11 cellular contexts compared by ENCODE assay signal in the genomic region with DNA sequence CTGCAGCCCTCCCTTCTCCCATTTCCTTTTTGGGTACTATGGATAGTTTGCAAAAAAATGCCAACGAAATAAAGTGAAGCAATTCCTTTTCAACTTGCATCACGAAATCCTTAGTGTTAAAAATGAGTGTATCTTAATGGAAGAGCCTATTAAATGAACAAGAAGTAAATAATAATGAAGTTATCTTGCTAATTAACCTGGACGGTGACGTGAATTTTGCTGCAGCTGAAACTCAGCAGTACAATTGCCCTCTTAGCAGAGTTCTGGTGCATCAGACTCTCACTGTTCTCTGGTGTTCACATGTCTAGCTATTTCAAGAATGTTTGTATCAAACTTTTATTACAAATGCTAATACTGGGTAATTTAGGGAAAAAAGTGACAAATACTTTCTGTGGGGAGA.
"Had no signal": no experiment of that assay in that cellular context is flagged by ENCODE, and none has a peak within 500 bp of the region (broad histone marks: within the 10 kb centered on the region; RNA-seq: fewer than 3 reads in every experiment).

No MANE protein-coding gene starts in this region.

- H3K4me1 Mint-ChIP-seq: activated CD4-positive, alpha-beta T cell treated with anti-CD3 and anti-CD28 coated beads, Interleukin-2, amount 10 ng/mL, durations not matched to agents 24 days and 14 days; activated naive CD8-positive, alpha-beta T cell treated with anti-CD3 and anti-CD28 coated beads, Interleukin-2, amount 50 U/mL, for 24 hours; nephron progenitor cell; stimulated activated naive CD8-positive, alpha-beta T cell treated with anti-CD3 and anti-CD28 coated beads, Interleukin-15, amount 100 ng/mL, for 72 hours had no signal

- H3K36me3 ChIP-seq: upper lobe of right lung had no signal

- H3K9me3 Mint-ChIP-seq: activated CD4-positive, alpha-beta T cell treated with anti-CD3 and anti-CD28 coated beads, Interleukin-2, amount 10 ng/mL, durations not matched to agents 24 days and 14 days; activated CD8-positive, alpha-beta T cell treated with anti-CD3 and anti-CD28 coated beads for 36 hours; activated naive CD4-positive, alpha-beta T cell treated with anti-CD3 and anti-CD28 coated beads for 36 hours; activated naive CD8-positive, alpha-beta T cell treated with anti-CD3 and anti-CD28 coated beads, Interleukin-2, amount 50 U/mL, for 24 hours; activated T-cell treated with anti-CD3 and anti-CD28 coated beads, Interleukin-2, amount 50 U/mL, for 24 hours; nephron progenitor cell; stimulated activated naive CD8-positive, alpha-beta T cell treated with anti-CD3 and anti-CD28 coated beads, Interleukin-15, amount 100 ng/mL, for 72 hours; T-helper 1 cell treated with Interleukin-12 subunit alpha and Interleukin-12 subunit beta and Interleukin-4 antibody, amounts not matched to agents 30 μg/mL and 1 μg/mL, for 36 hours had no signal

- H3K27ac ChIP-seq: upper lobe of right lung had no signal

- H3K27ac Mint-ChIP-seq: activated CD4-positive, alpha-beta T cell treated with anti-CD3 and anti-CD28 coated beads, Interleukin-2, amount 10 ng/mL, durations not matched to agents 24 days and 14 days; activated CD8-positive, alpha-beta T cell treated with anti-CD3 and anti-CD28 coated beads for 36 hours; activated naive CD4-positive, alpha-beta T cell treated with anti-CD3 and anti-CD28 coated beads for 36 hours; activated naive CD8-positive, alpha-beta T cell treated with anti-CD3 and anti-CD28 coated beads, Interleukin-2, amount 50 U/mL, for 24 hours; activated T-cell treated with anti-CD3 and anti-CD28 coated beads, Interleukin-2, amount 50 U/mL, for 24 hours; nephron progenitor cell; T-helper 1 cell treated with Interleukin-12 subunit alpha and Interleukin-12 subunit beta and Interleukin-4 antibody, amounts not matched to agents 30 μg/mL and 1 μg/mL, for 36 hours had no signal

- H3K4me3 Mint-ChIP-seq: activated CD4-positive, alpha-beta T cell treated with anti-CD3 and anti-CD28 coated beads, Interleukin-2, amount 10 ng/mL, durations not matched to agents 24 days and 14 days; activated CD8-positive, alpha-beta T cell treated with anti-CD3 and anti-CD28 coated beads for 36 hours; activated naive CD4-positive, alpha-beta T cell treated with anti-CD3 and anti-CD28 coated beads for 36 hours; activated naive CD8-positive, alpha-beta T cell treated with anti-CD3 and anti-CD28 coated beads, Interleukin-2, amount 50 U/mL, for 24 hours; activated T-cell treated with anti-CD3 and anti-CD28 coated beads, Interleukin-2, amount 50 U/mL, for 24 hours; nephron progenitor cell; stimulated activated naive CD8-positive, alpha-beta T cell treated with anti-CD3 and anti-CD28 coated beads, Interleukin-15, amount 100 ng/mL, for 72 hours; T-helper 1 cell treated with Interleukin-12 subunit alpha and Interleukin-12 subunit beta and Interleukin-4 antibody, amounts not matched to agents 30 μg/mL and 1 μg/mL, for 36 hours had no signal

- H3K9me3 ChIP-seq: upper lobe of right lung had no signal

- DNase-seq: activated CD4-positive, alpha-beta T cell treated with anti-CD3 and anti-CD28 coated beads, Interleukin-2, amount 10 ng/mL, durations not matched to agents 24 days and 14 days; activated CD8-positive, alpha-beta T cell treated with anti-CD3 and anti-CD28 coated beads for 36 hours; activated naive CD4-positive, alpha-beta T cell treated with anti-CD3 and anti-CD28 coated beads for 36 hours; activated naive CD8-positive, alpha-beta T cell treated with anti-CD3 and anti-CD28 coated beads, Interleukin-2, amount 50 U/mL, for 24 hours; activated T-cell treated with anti-CD3 and anti-CD28 coated beads, Interleukin-2, amount 50 U/mL, for 24 hours; aorta; nephron progenitor cell; stimulated activated naive CD8-positive, alpha-beta T cell treated with anti-CD3 and anti-CD28 coated beads, Interleukin-15, amount 100 ng/mL, for 72 hours; upper lobe of right lung had no signal

- H3K4me3 ChIP-seq: lung, upper lobe of right lung had no signal

- H3K4me1 ChIP-seq: upper lobe of right lung had no signal
